9 cellular contexts compared by ENCODE assay signal in the genomic region with DNA sequence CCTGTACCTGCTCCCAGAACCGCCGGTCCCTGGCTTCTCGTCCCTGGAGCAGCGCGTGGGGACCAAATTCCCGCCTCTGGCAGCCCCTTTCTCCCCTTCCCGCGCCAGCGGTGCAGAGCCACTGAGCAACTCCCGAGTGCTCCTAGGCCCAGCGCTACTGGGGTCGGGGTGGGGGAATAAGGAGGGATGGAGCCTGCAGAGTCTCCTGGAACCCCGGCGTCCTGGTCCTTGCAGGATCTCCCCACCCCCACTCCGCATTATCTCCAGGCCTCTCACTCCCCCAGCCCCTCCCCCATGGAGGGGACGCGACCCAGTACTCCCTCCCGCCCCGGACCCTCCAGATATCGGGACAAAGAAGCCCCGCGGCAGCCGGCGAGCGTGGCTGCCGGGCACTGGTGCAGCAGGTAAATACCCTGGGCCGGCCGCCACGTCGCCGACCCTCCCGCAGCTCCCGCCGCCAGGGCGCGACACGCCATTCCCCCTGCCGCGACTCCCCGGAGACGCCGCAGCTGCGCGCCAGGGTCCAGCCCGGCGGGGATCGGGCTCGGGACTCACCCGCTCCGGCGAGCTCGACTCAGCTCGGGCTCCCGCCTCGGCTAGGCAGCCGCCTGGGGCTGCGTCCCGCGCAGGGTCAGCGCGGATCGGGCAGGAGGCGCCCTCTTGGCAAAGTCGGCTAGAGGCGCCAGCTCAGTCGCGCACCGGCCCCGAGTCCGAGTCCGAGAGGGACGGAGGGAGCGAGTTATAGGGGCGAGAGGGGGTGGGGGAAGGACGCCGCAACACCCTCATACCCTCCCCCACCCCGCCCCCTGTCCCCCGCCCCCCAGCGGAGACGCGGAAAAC. TPM values are rescaled to one million over a fixed set of nuclear protein-coding genes. Genes with fewer than 3 reads are reported as not detected.
DNase-seq lines count a peak whose midpoint lies in the region.
"Had no signal": no experiment of that assay in that cellular context is flagged by ENCODE, and none has a peak within 500 bp of the region (broad histone marks: within the 10 kb centered on the region; RNA-seq: fewer than 3 reads in every experiment).

No MANE protein-coding gene starts in this region.

- no peak overlapping the region for H3K9ac ChIP-seq in mesenchymal stem cell (ENCODE audit: low read length)

- no peak overlapping the region for H2BK120ac ChIP-seq in mesenchymal stem cell (ENCODE audit: low read depth, low read length)

- 0 to 1% methylated on average over 71 to 75 of the region's 81 CpGs for whole genome bisulfite sequencing in ectodermal cell, 2 experiments
- 3% methylated on average over 28 of the region's 81 CpGs for WGBS in mesenchymal stem cell
- WGBS in urinary bladder: 3% methylated on average over 81 of the region's 81 CpGs

- H3K27ac ChIP-seq in ectodermal cell (ENCODE audit: insufficient read depth, low read depth, low read length, poor library complexity, severe bottlenecking): no peak overlapping the region
- no peak overlapping the region for H3K27ac ChIP-seq in mesenchymal stem cell (ENCODE audit: low read length, poor library complexity, severe bottlenecking)
- H3K27ac ChIP-seq in urinary bladder (ENCODE audit: low read depth): no peak overlapping the region

- H3K9me3 ChIP-seq in ectodermal cell (ENCODE audit: control insufficient read depth, low read length): no peaks in the 10 kb centered on the region
- H3K9me3 ChIP-seq in mesenchymal stem cell (ENCODE audit: control insufficient read depth, low read length): no peaks in the 10 kb centered on the region

- H3K4me2 ChIP-seq in mesenchymal stem cell (ENCODE audit: low read length, poor library complexity, severe bottlenecking): peak overlapping the region; percentile 87

- H3K23ac ChIP-seq in mesenchymal stem cell (ENCODE audit: low read length in 2 of 2): no peak overlapping the region

- H2AK5ac ChIP-seq in mesenchymal stem cell (ENCODE audit: low read length, severe bottlenecking): no peak overlapping the region

- H3K27me3 ChIP-seq in ectodermal cell (ENCODE audit: control insufficient read depth, insufficient read depth, low read length, poor library complexity, severe bottlenecking) (peaks cover 40% of the 10 kb centered on the region), mesenchymal stem cell (ENCODE audit: control insufficient read depth in 1 of 2, insufficient read depth in 1 of 2, low read length in 2 of 2) (peaks cover 94 to 97% of the 10 kb centered on the region in 2 experiments)

- no peak overlapping the region for H4K91ac ChIP-seq in mesenchymal stem cell (ENCODE audit: low read length)

- no peak overlapping the region for H3K18ac ChIP-seq in mesenchymal stem cell (ENCODE audit: low read depth in 1 of 2, low read length in 2 of 2)

- H3K14ac ChIP-seq in mesenchymal stem cell (ENCODE audit: low read length in 2 of 2): no peak overlapping the region

- no peak overlapping the region for H2AFZ ChIP-seq in mesenchymal stem cell (ENCODE audit: low read depth, low read length)

- H2BK12ac ChIP-seq in mesenchymal stem cell (ENCODE audit: low read length in 2 of 2): no peak overlapping the region

- H4K8ac ChIP-seq in mesenchymal stem cell (ENCODE audit: low read length): no peak overlapping the region

- no peak overlapping the region for H2BK15ac ChIP-seq in mesenchymal stem cell (ENCODE audit: low read depth, poor library complexity, severe bottlenecking)

- peaks cover 20% of the 10 kb centered on the region for H3K4me1 ChIP-seq in ectodermal cell (ENCODE audit: control insufficient read depth, insufficient read depth, low read length)
- peaks cover 28% of the 10 kb centered on the region for H3K4me1 ChIP-seq in mesenchymal stem cell (ENCODE audit: control insufficient read depth, insufficient read depth, low read depth, low read length)
- peaks cover 2% of the 10 kb centered on the region for H3K4me1 ChIP-seq in urinary bladder (ENCODE audit: insufficient read depth)

- no peaks in the 10 kb centered on the region for H3K79me1 ChIP-seq in mesenchymal stem cell (replicated peaks; ENCODE audit: low read length, poor library complexity, severe bottlenecking)

- H2BK5ac ChIP-seq in mesenchymal stem cell (ENCODE audit: low read depth, low read length, poor library complexity, severe bottlenecking): no peak overlapping the region

- DNase-seq in ELF-1 (ENCODE audit: low read depth, low spot score) (peak; percentile 53), NCI-H510A treated with DMSO at 0.1 percent for 48 hours (lab: John Stamatoyannopoulos, UW) (peak; percentile 3), mesenchymal stem cell (peak; percentile 29), NCI-H2107 (lab: John Stamatoyannopoulos, UW) (no peak), NK-92 (lab: John Stamatoyannopoulos, UW; ENCODE audit: unreplicated experiment) (no peak), DMS114 treated with DMSO at 0.1 percent for 48 hours (lab: John Stamatoyannopoulos, UW; ENCODE audit: unreplicated experiment) (no peak)

- H3K4ac ChIP-seq in mesenchymal stem cell (ENCODE audit: low read depth in 1 of 2, low read length in 2 of 2): no peak overlapping the region

- H3K36me3 ChIP-seq in ectodermal cell (ENCODE audit: control insufficient read depth, insufficient read depth, low read length) (no peaks in the 10 kb centered on the region), mesenchymal stem cell (ENCODE audit: control insufficient read depth in 1 of 2, insufficient read depth in 2 of 2, low read depth in 1 of 2, low read length in 2 of 2) (no peaks in the 10 kb centered on the region), urinary bladder (ENCODE audit: insufficient read depth) (no peaks in the 10 kb centered on the region)

- H3K4me3 ChIP-seq in ectodermal cell (ENCODE audit: insufficient read depth, low read depth, low read length): peak overlapping the region; percentile 66
- H3K4me3 ChIP-seq in mesenchymal stem cell (ENCODE audit: insufficient read depth in 1 of 2, low read depth in 1 of 2, low read length in 2 of 2): peak overlapping the region; percentile 51 to 58
- H3K4me3 ChIP-seq in urinary bladder (ENCODE audit: low read depth, low read length): peak overlapping the region; percentile 31

RNA-seq across cellular contexts. Expression of a gene that starts 1.2 kb away (rescaled TPM):
- 9.0 TPM for polyA plus RNA-seq in ectodermal cell (2013, experiment 1 of 4)
- 10.5 TPM for polyA plus RNA-seq in ectodermal cell (2013, experiment 2 of 4)
- 9.0 TPM for polyA plus RNA-seq in ectodermal cell (2013, experiment 3 of 4)
- 10.5 TPM for polyA plus RNA-seq in ectodermal cell (2013, experiment 4 of 4)
- polyA plus RNA-seq in mesenchymal stem cell (2013, experiment 1 of 2): not detected
- not detected for polyA plus RNA-seq in mesenchymal stem cell (2013, experiment 2 of 2)
- total RNA-seq in urinary bladder: 0.37 TPM
- polyA plus RNA-seq in urinary bladder: 0.14 TPM
- total RNA-seq: HT1080 had no signal

Comparison
In these comparisons a context has a peak if more than half of its experiments do, and no peak if none do; other contexts are left out.
1. DNase-seq: peak in ELF-1 (single experiment), NCI-H510A treated with DMSO at 0.1 percent for 48 hours (single experiment) and mesenchymal stem cell (single experiment); none in NCI-H2107 (single experiment), NK-92 (single experiment) and DMS114 treated with DMSO at 0.1 percent for 48 hours (single experiment).
2. Peak in every context shown above with its lines, with median percentiles within 50 percentile points of each other: H3K4me3 ChIP-seq.